In genomic region chr1:63368131-63368530, GRCh38 we compare ENCODE assay signal across 1 cellular context.
TF ChIP-seq lines count a peak whose summit lies in the region.

No MANE protein-coding gene starts in this region.

TF ChIP-seq in K562, 482 proteins besides CTCF, POLR2A, EP300 and RAD21:
- TF ChIP-seq DEAF1 (CRISPR knock-in tag; IDR thresholded peaks at IDR 0.05): no peak
- no peak for TF ChIP-seq PHTF2 (CRISPR knock-in tag; IDR thresholded peaks at IDR 0.05)
- TF ChIP-seq RNF219 (CRISPR knock-in tag; IDR thresholded peaks at IDR 0.05): no peak
- no peak for TF ChIP-seq SIN3A (IDR thresholded peaks at IDR 0.05; ENCODE audit: borderline replicate concordance in 2 of 2, control insufficient read depth in 1 of 2, low read depth in 2 of 2, low read length in 2 of 2)
- TF ChIP-seq NR2C2 (CRISPR knock-in tag; IDR thresholded peaks at IDR 0.05): no peak
- no peak for TF ChIP-seq NR2C2 (tag; IDR thresholded peaks at IDR 0.05)
- TF ChIP-seq ESRRB (CRISPR knock-in tag; IDR thresholded peaks at IDR 0.05; ENCODE audit: borderline replicate concordance): no peak
- no peak for TF ChIP-seq ILK (tag; IDR thresholded peaks at IDR 0.05; ENCODE audit: borderline replicate concordance, low read depth)
- no peak for TF ChIP-seq MIER1 (IDR thresholded peaks at IDR 0.05; ENCODE audit: low read depth)
- TF ChIP-seq CSDE1 (IDR thresholded peaks at IDR 0.05): no peak
- TF ChIP-seq CBX5 (IDR thresholded peaks at IDR 0.05; ENCODE audit: borderline replicate concordance, low read depth): no peak
- TF ChIP-seq, protein P1, sequence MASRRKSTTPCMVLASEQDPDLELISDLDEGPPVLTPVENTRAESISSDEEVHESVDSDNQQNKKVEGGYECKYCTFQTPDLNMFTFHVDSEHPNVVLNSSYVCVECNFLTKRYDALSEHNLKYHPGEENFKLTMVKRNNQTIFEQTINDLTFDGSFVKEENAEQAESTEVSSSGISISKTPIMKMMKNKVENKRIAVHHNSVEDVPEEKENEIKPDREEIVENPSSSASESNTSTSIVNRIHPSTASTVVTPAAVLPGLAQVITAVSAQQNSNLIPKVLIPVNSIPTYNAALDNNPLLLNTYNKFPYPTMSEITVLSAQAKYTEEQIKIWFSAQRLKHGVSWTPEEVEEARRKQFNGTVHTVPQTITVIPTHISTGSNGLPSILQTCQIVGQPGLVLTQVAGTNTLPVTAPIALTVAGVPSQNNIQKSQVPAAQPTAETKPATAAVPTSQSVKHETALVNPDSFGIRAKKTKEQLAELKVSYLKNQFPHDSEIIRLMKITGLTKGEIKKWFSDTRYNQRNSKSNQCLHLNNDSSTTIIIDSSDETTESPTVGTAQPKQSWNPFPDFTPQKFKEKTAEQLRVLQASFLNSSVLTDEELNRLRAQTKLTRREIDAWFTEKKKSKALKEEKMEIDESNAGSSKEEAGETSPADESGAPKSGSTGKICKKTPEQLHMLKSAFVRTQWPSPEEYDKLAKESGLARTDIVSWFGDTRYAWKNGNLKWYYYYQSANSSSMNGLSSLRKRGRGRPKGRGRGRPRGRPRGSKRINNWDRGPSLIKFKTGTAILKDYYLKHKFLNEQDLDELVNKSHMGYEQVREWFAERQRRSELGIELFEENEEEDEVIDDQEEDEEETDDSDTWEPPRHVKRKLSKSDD (conservative IDR thresholded peaks at IDR 0.05; ENCODE audit: low read length): no peak
- TF ChIP-seq RFX5 (IDR thresholded peaks at IDR 0.05; ENCODE audit: low read depth, low read length): no peak
- TF ChIP-seq SRSF7 (optimal IDR thresholded peaks at IDR 0.05; ENCODE audit: low read depth, low read length): no peak
- TF ChIP-seq, protein P2, sequence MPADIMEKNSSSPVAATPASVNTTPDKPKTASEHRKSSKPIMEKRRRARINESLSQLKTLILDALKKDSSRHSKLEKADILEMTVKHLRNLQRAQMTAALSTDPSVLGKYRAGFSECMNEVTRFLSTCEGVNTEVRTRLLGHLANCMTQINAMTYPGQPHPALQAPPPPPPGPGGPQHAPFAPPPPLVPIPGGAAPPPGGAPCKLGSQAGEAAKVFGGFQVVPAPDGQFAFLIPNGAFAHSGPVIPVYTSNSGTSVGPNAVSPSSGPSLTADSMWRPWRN (IDR thresholded peaks at IDR 0.05; ENCODE audit: low read depth): no peak
- TF ChIP-seq ZBTB8A (IDR thresholded peaks at IDR 0.05; ENCODE audit: partially characterized antibody): no peak
- no peak for TF ChIP-seq LEF1 (IDR thresholded peaks at IDR 0.05)
- TF ChIP-seq, protein P3, sequence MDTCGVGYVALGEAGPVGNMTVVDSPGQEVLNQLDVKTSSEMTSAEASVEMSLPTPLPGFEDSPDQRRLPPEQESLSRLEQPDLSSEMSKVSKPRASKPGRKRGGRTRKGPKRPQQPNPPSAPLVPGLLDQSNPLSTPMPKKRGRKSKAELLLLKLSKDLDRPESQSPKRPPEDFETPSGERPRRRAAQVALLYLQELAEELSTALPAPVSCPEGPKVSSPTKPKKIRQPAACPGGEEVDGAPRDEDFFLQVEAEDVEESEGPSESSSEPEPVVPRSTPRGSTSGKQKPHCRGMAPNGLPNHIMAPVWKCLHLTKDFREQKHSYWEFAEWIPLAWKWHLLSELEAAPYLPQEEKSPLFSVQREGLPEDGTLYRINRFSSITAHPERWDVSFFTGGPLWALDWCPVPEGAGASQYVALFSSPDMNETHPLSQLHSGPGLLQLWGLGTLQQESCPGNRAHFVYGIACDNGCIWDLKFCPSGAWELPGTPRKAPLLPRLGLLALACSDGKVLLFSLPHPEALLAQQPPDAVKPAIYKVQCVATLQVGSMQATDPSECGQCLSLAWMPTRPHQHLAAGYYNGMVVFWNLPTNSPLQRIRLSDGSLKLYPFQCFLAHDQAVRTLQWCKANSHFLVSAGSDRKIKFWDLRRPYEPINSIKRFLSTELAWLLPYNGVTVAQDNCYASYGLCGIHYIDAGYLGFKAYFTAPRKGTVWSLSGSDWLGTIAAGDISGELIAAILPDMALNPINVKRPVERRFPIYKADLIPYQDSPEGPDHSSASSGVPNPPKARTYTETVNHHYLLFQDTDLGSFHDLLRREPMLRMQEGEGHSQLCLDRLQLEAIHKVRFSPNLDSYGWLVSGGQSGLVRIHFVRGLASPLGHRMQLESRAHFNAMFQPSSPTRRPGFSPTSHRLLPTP (IDR thresholded peaks at IDR 0.05; ENCODE audit: borderline replicate concordance, extremely low read depth, insufficient read length): no peak
